In genomic region chr11:75132080-75132479, GRCh38 we compare ENCODE assay signal across 11 cellular contexts. TPM values are rescaled to one million over a fixed set of nuclear protein-coding genes. Genes with fewer than 3 reads are reported as not detected.
"Had no signal": no experiment of that assay in that cellular context is flagged by ENCODE, and none has a peak within 500 bp of the region (broad histone marks: within the 10 kb centered on the region; RNA-seq: fewer than 3 reads in every experiment).

No MANE protein-coding gene starts in this region.

- ATAC-seq: HepG2 had no signal

- H3K27ac Mint-ChIP-seq: HFFc6 had no signal

- H3K36me3 ChIP-seq: HAP-1 had no signal

- H3K4me1 Mint-ChIP-seq: IgD-negative memory B cell had no signal

- H3K4me1 ChIP-seq: HAP-1 had no signal

- H3K4me3 ChIP-seq: GM23248, HAP-1 had no signal

- H3K9me3 Mint-ChIP-seq: IgD-negative memory B cell had no signal

- H3K4me3 Mint-ChIP-seq: HFFc6, IgD-negative memory B cell had no signal

- DNase-seq: GOT3, H7, HFFc6, KG1 had no signal

- H3K27ac ChIP-seq: GM23248, HL-60 had no signal

- H3K9me3 ChIP-seq: HAP-1 had no signal

RNA-seq across cellular contexts. Expression of gene SLCO2B1, which starts 18.8 kb away (rescaled TPM):
- total RNA-seq: GM23248, H4, HFFc6, HT1080 had no signal
- polyA plus RNA-seq: GM23248, IgD-negative memory B cell had no signal

RNA-seq across cellular contexts. Expression of gene OR2AT4, which starts 35.4 kb away (rescaled TPM):
- total RNA-seq: GM23248, H4, H7, HepG2, HFFc6, HT1080 had no signal
- polyA plus RNA-seq: GM23248, HepG2, IgD-negative memory B cell had no signal
